Comparison of ENCODE assay signal across 8 cellular contexts in the genomic region with DNA sequence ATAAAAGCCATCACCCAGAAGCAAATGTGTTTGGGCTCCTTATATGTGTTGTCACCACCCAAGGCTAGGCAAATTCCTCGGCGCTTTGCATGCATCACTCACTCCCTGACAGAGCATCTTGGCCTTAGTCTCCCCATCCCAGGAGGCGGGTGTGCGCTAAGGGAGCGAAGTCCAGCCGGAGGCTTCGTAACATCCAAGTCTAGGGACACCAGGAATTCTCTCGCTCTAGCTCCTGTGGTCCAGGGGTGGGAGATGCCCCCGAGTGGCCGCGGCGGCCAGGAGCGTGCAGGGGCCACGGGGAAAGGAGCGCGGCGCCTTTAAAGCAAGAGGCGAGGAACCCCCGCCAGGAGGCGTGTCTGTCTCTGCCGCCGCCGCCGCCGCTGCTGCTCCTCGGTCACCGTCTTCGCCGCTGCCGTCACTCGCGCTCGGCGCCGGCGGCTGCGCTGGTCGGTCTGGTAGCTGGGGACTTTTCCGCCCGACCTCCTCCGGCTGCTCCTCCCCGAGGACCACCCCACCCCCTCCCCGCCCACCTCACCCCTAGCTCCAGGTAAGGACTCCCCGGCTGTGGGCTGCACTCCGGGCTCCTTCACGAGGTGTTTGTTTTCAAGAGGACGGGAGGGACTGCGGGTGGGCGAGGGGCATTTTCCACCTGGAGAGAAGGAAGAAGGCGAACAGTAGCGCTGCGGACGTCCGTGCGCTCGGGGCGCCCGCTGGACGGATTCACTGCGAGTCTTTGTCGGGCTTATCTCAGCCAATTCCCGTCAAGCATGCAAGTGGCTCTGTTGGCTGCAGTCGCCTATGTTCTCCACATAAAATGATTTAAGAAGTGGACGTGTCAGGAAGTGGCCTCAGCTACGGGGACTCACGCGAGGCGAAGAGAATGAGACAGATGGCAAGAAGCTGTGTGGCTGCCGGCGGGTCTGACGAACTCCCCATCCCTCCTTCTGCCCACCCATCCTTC. TPM values are rescaled to one million over a fixed set of nuclear protein-coding genes. Genes with fewer than 3 reads are reported as not detected.
DNase-seq lines count a peak whose midpoint lies in the region; ATAC-seq and TF ChIP-seq lines count a peak whose summit lies in the region.

A gene (plus strand): TSS at position 418 of the 961 bp plus-strand sequence.

- peak within 1 kb of the TSS; percentile 59 for H3K27ac ChIP-seq in VCaP

- CTCF ChIA-PET in T-cell (lab: Charles Lee) = no interaction called here

- H3K27me3 Mint-ChIP-seq in CD14-positive monocyte (ENCODE audit: low read depth in 3 of 3) (peaks cover 39 to 63% (median 55%) of the 10 kb centered on the region in 3 donors), T-cell (peaks cover 26 to 40% of the 10 kb centered on the region in 2 donors)
- peaks cover 30% of the 10 kb centered on the region for H3K27me3 Mint-ChIP-seq in activated T-helper 17 cell treated with anti-CD3 and anti-CD28 coated beads, Interleukin-2, amount 50 U/mL, for 72 hours

- no peak for DNase-seq in CD14-positive monocyte (ENCODE audit: low spot score)
- DNase-seq in NCI-H1105 (lab: John Stamatoyannopoulos, UW) = peak; percentile 80
- peak in 40 of 42 donors; percentile 29 to 86 (median 66) for DNase-seq in head of caudate nucleus
- DNase-seq in retinal pigment epithelial cell (ENCODE audit: low read depth) = no peak
- no peak for DNase-seq in T-cell

- intact Hi-C loops in CD14-positive monocyte (cut with micrococcal nuclease) (no loop called here), head of caudate nucleus (cut with DNase I) (no loop called here)

- H3K4me3 ChIP-seq in retinal pigment epithelial cell (ENCODE audit: low read length) = peak within 1 kb of the TSS; percentile 57

- peaks cover 0 to 14% (median 6%) of the 10 kb centered on the region in 7 donors for H3K9me3 Mint-ChIP-seq in CD14-positive monocyte
- peaks cover 7% of the 10 kb centered on the region for H3K9me3 Mint-ChIP-seq in activated T-helper 17 cell treated with anti-CD3 and anti-CD28 coated beads, Interleukin-2, amount 50 U/mL, for 72 hours
- peaks cover 0 to 4% (median 0%) of the 10 kb centered on the region in 3 donors for H3K9me3 Mint-ChIP-seq in T-cell

- POLR2A ChIA-PET in T-cell (lab: Charles Lee) = no interaction called here

- ATAC-seq in GM21723 (IDR thresholded peaks at IDR 0.05; ENCODE audit: unreplicated experiment) (peak; percentile 58), T-cell (replicated peaks in 1 of 4) (no peak)
- no peak for ATAC-seq in activated T-helper 17 cell treated with anti-CD3 and anti-CD28 coated beads, Interleukin-2, amount 50 U/mL, for 72 hours (replicated peaks)

- H3K4me3 Mint-ChIP-seq in CD14-positive monocyte (peak within 1 kb of the TSS; percentile 24 to 74), T-cell (no peak within 1 kb of the TSS)
- H3K4me3 Mint-ChIP-seq in activated T-helper 17 cell treated with anti-CD3 and anti-CD28 coated beads, Interleukin-2, amount 50 U/mL, for 72 hours = no peak within 1 kb of the TSS

- H3K36me3 Mint-ChIP-seq in CD14-positive monocyte (peaks cover 0 to 3% of the 10 kb centered on the region in 2 donors), T-cell (no peaks in the 10 kb centered on the region)
- H3K36me3 Mint-ChIP-seq in activated T-helper 17 cell treated with anti-CD3 and anti-CD28 coated beads, Interleukin-2, amount 50 U/mL, for 72 hours (ENCODE audit: low read depth) = no peaks in the 10 kb centered on the region

- H3K27ac Mint-ChIP-seq in CD14-positive monocyte (peak within 1 kb of the TSS in 2 of 7 donors; percentile 18 to 50), T-cell (no peak within 1 kb of the TSS)
- no peak within 1 kb of the TSS for H3K27ac Mint-ChIP-seq in activated T-helper 17 cell treated with anti-CD3 and anti-CD28 coated beads, Interleukin-2, amount 50 U/mL, for 72 hours

- no peak for TF ChIP-seq CTCF in CD14-positive monocyte (IDR thresholded peaks at IDR 0.05)
- peak; percentile 59 for TF ChIP-seq CTCF in VCaP (conservative IDR thresholded peaks at IDR 0.05)
- peak; percentile 48 for TF ChIP-seq CTCF in retinal pigment epithelial cell (conservative IDR thresholded peaks at IDR 0.05; ENCODE audit: low read depth, low read length)

- H3K4me1 Mint-ChIP-seq in CD14-positive monocyte = no peaks in the 10 kb centered on the region
- no peaks in the 10 kb centered on the region for H3K4me1 Mint-ChIP-seq in activated T-helper 17 cell treated with anti-CD3 and anti-CD28 coated beads, Interleukin-2, amount 50 U/mL, for 72 hours
- H3K4me1 Mint-ChIP-seq in T-cell = peaks cover 0 to 4% (median 0%) of the 10 kb centered on the region in 3 donors

RNA-seq across cellular contexts. Expression of the gene that starts here (rescaled TPM):
- not detected for polyA plus RNA-seq in CD14-positive monocyte
- under 1 TPM in 1 of 2 donors, not detected in 1; 0.13 TPM for total RNA-seq in activated T-helper 17 cell treated with anti-CD3 and anti-CD28 coated beads, Interleukin-2, amount 50 U/mL, for 72 hours
- total RNA-seq in T-cell = under 1 TPM in 2 of 5 donors, not detected in 3; 0.15 to 0.19 TPM

Comparison
In these comparisons a context has a peak if more than half of its experiments do, and no peak if none do; other contexts are left out.
1. DNase-seq: peak in NCI-H1105 (single experiment) and head of caudate nucleus (40 of 42); none in CD14-positive monocyte (single experiment), retinal pigment epithelial cell (single experiment) and T-cell (0 of 34).
2. H3K4me3 Mint-ChIP-seq: peak in CD14-positive monocyte (2 of 2); none in activated T-helper 17 cell treated with anti-CD3 and anti-CD28 coated beads, Interleukin-2, amount 50 U/mL, for 72 hours (single experiment) and T-cell (0 of 3).